ENCODE assay signal across 8 cellular contexts in the genomic region with DNA sequence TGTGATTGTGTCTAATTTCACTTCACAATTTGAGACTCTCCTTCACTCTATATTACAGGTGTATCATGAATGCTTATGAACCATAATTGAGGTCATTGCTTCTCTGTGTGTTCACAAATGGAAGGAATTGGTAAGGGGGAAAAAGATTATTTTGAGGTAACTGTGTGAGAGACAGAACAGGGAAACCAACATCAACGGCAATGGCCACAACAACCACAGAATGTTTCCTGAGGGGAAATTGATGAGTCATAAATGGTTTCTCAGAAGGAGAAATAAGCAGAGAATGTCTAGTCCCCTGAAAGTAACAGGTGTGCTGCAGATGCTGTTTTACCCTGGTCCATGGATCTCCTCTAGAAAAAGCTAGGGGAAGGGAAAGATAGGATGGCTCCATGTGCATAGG.
DNase-seq lines count a peak whose midpoint lies in the region; ATAC-seq, FAIRE-seq and TF ChIP-seq lines count a peak whose summit lies in the region.

No MANE protein-coding gene starts in this region.

- TF ChIP-seq POLR2A in H54 (IDR thresholded peaks at IDR 0.05; ENCODE audit: low read depth, low read length) (no peak), IMR-90 (IDR thresholded peaks at IDR 0.05; ENCODE audit: low read depth, low read length) (no peak), adrenal gland (IDR thresholded peaks at IDR 0.05) (no peak)

- H2BK5ac ChIP-seq in IMR-90 (ENCODE audit: low read depth, low read length, poor library complexity, severe bottlenecking) = no peak overlapping the region

- no peak overlapping the region for H4K8ac ChIP-seq in IMR-90 (ENCODE audit: low read depth in 2 of 2, low read length in 2 of 2)

- no peaks in the 10 kb centered on the region for H4K20me1 ChIP-seq in IMR-90 (ENCODE audit: insufficient read depth, low read length)

- H4K5ac ChIP-seq in IMR-90 (ENCODE audit: low read depth, low read length) = no peak overlapping the region

- no peaks in the 10 kb centered on the region for H3K36me3 ChIP-seq in IMR-90 (ENCODE audit: control insufficient read depth, insufficient read depth, low read length)
- no peaks in the 10 kb centered on the region for H3K36me3 ChIP-seq in adrenal gland (replicated peaks in 1 of 2)

- H3K4me2 ChIP-seq in IMR-90 (ENCODE audit: low read depth, low read length) = no peak overlapping the region

- no peak overlapping the region for H3K18ac ChIP-seq in IMR-90 (ENCODE audit: low read depth, low read length)

- no peak for DNase-seq in H54 (ENCODE audit: insufficient read length, low spot score)
- peak; percentile 73 for DNase-seq in IMR-90
- DNase-seq in foreskin fibroblast = peak; percentile 17 to 39
- no peak for DNase-seq in GM19240 (ENCODE audit: insufficient read length, low spot score)
- no peak for DNase-seq in NCI-H2196 treated with DMSO at 0.1 percent for 48 hours (lab: John Stamatoyannopoulos, UW; ENCODE audit: unreplicated experiment)
- DNase-seq in NCI-H82 (lab: John Stamatoyannopoulos, UW) = no peak
- DNase-seq in adrenal gland = no peak

- no peak for TF ChIP-seq CTCF in IMR-90 (conservative IDR thresholded peaks at IDR 0.05; ENCODE audit: low read depth, low read length)
- TF ChIP-seq CTCF in foreskin fibroblast (IDR thresholded peaks at IDR 0.05; ENCODE audit: low read depth, low read length) = no peak
- TF ChIP-seq CTCF in adrenal gland (IDR thresholded peaks at IDR 0.05) = no peak

- CTCF ChIA-PET in IMR-90 (lab: Yijun Ruan, JAX) = no interaction called here

- peak; percentile 15 for FAIRE-seq in H54 (lab: Jason Lieb, UNC)

- no peak overlapping the region for H2BK20ac ChIP-seq in IMR-90 (ENCODE audit: low read depth, low read length)

- BruUV-seq in IMR-90 (replicated peaks; lab: Mats Ljungman, UMichigan) = no TSS peak

- no peaks in the 10 kb centered on the region for H3K27me3 ChIP-seq in IMR-90 (ENCODE audit: control insufficient read depth, insufficient read depth, low read length)
- no peaks in the 10 kb centered on the region for H3K27me3 ChIP-seq in adrenal gland

- no peaks in the 10 kb centered on the region for H3K9me1 ChIP-seq in IMR-90 (ENCODE audit: insufficient read depth, low read length)

- ATAC-seq in GM18907 (IDR thresholded peaks at IDR 0.05; ENCODE audit: unreplicated experiment) (peak; percentile 98), IMR-90 (ENCODE audit: low read depth) (no peak)

- no peak overlapping the region for H2BK15ac ChIP-seq in IMR-90 (ENCODE audit: low read depth, low read length)

- H3K27ac ChIP-seq in IMR-90 (ENCODE audit: insufficient read depth, low read length) (no peak overlapping the region), adrenal gland (no peak overlapping the region)

- TF ChIP-seq RAD21 in IMR-90 (IDR thresholded peaks at IDR 0.05; ENCODE audit: low read length) = no peak

- no peak overlapping the region for H2AK9ac ChIP-seq in IMR-90 (replicated peaks; ENCODE audit: low read depth, low read length, poor library complexity)

- no peak overlapping the region for H2BK120ac ChIP-seq in IMR-90 (ENCODE audit: low read depth, low read length)

- no peaks in the 10 kb centered on the region for H3K79me1 ChIP-seq in IMR-90 (ENCODE audit: low read depth in 1 of 2, low read length in 2 of 2)

- H4K91ac ChIP-seq in IMR-90 (ENCODE audit: insufficient read depth, low read depth, low read length) = no peak overlapping the region

- dilution Hi-C loops in IMR-90 (cut with HindIII; ENCODE audit: low sequenced_read_pairs, unreplicated experiment) = no loop called here

- no peak overlapping the region for H3K4ac ChIP-seq in IMR-90 (ENCODE audit: low read depth, low read length)

- H3K9me3 ChIP-seq in IMR-90 (ENCODE audit: control insufficient read depth, insufficient read depth, low read length) (no peaks in the 10 kb centered on the region), adrenal gland (replicated peaks in 1 of 3) (no peaks in the 10 kb centered on the region)

- WGBS in IMR-90 (ENCODE audit: extremely low coverage in 2 of 2, insufficient read length in 1 of 2), 2 experiments = no CpG with 5 or more reads among the region's 1 CpG
- 58 to 68% (median 63%) methylated on average over 1 of the region's 1 CpG for WGBS in adrenal gland, 4 donors

- no peak overlapping the region for H2AK5ac ChIP-seq in IMR-90 (ENCODE audit: low read depth, low read length)

- no peak overlapping the region for H3K23ac ChIP-seq in IMR-90 (ENCODE audit: low read depth, low read length)

- H3K14ac ChIP-seq in IMR-90 (replicated peaks; ENCODE audit: low read depth, low read length) = no peak overlapping the region

- H3K4me3 ChIP-seq in IMR-90 (ENCODE audit: insufficient read depth, low read depth, low read length) (no peak overlapping the region), foreskin fibroblast (ENCODE audit: low read depth in 1 of 2, low read length in 2 of 2) (no peak overlapping the region), adrenal gland (no peak overlapping the region)

- H3K4me1 ChIP-seq in IMR-90 (ENCODE audit: control insufficient read depth, insufficient read depth, low read length) (no peaks in the 10 kb centered on the region; the same call in 1 of the 2 replicates), adrenal gland (replicated peaks in 1 of 2) (no peaks in the 10 kb centered on the region)

- intact Hi-C loops in IMR-90 (cut with micrococcal nuclease) (no loop called here), adrenal gland (cut with DNase I) (no loop called here)

- H2AFZ ChIP-seq in IMR-90 (replicated peaks; ENCODE audit: low read length, poor library complexity) = no peak overlapping the region

- no peak overlapping the region for H3K9ac ChIP-seq in IMR-90 (ENCODE audit: low read depth, low read length)

- in situ Hi-C loops in IMR-90 (cut with MboI; ENCODE audit: low sequenced_read_pairs) = loop anchor here (10.0 kb wide), 1 partner anchor 289 kb away; no protein-coding TSS in a partner anchor

- no peak overlapping the region for H3K56ac ChIP-seq in IMR-90 (ENCODE audit: extremely low read depth, insufficient read depth, low read length)

- POLR2A ChIA-PET in IMR-90 (lab: Charles Lee; ENCODE audit: unreplicated experiment) = no interaction called here

TF ChIP-seq in IMR-90, 13 proteins besides CTCF, POLR2A, EP300 and RAD21:
- TF ChIP-seq NFE2L2 (IDR thresholded peaks at IDR 0.05; ENCODE audit: low read depth, low read length) (peak; percentile 16; the same call in 1 of the 2 replicates), FOS (IDR thresholded peaks at IDR 0.05; ENCODE audit: low read depth, low read length) (peak; percentile 29; the same call in 1 of the 2 replicates), CEBPB (IDR thresholded peaks at IDR 0.05; ENCODE audit: low read depth, low read length) (no peak), MXI1 (IDR thresholded peaks at IDR 0.05; ENCODE audit: borderline replicate concordance, low read depth, low read length) (no peak)

Comparison
In these comparisons a context has a peak if more than half of its experiments do, and no peak if none do; other contexts are left out.
1. DNase-seq: peak in IMR-90 (single experiment) and foreskin fibroblast (2 of 2); none in H54 (single experiment), GM19240 (single experiment), NCI-H2196 treated with DMSO at 0.1 percent for 48 hours (single experiment), NCI-H82 (single experiment) and adrenal gland (0 of 7).